Comparison of ENCODE assay signal across 14 cellular contexts in genomic region chr6:87731080-87731479, GRCh38.
"Had no signal": no experiment of that assay in that cellular context is flagged by ENCODE, and none has a peak within 500 bp of the region (broad histone marks: within the 10 kb centered on the region; RNA-seq: fewer than 3 reads in every experiment).

No MANE protein-coding gene starts in this region.

- FAIRE-seq: bronchial epithelial cell, endometrium, islet of Langerhans had no signal

- H3K27me3 Mint-ChIP-seq: activated CD8-positive, alpha-beta T cell treated with anti-CD3 and anti-CD28 coated beads for 36 hours; stimulated activated naive B cell treated with anti-CD40 and anti-IgM and Interleukin-4, amounts not matched to agents 10 μg/mL and 1 μg/mL and 100 μg/mL, for 72 hours; T-cell had no signal

- H3K27ac ChIP-seq: neural progenitor cell, WERI-Rb-1 had no signal

- DNase-seq: activated CD4-positive, alpha-beta T cell treated with anti-CD3 and anti-CD28 coated beads for 4 hours; activated CD8-positive, alpha-beta memory T cell treated with anti-CD3 and anti-CD28 coated beads, Interleukin-2, amount 50 U/mL, for 48 hours; activated CD8-positive, alpha-beta T cell treated with anti-CD3 and anti-CD28 coated beads for 36 hours; activated naive CD8-positive, alpha-beta T cell treated with anti-CD3 and anti-CD28 coated beads, Interleukin-2, amount 10 ng/mL, durations not matched to agents 7 days and 5 days; foreskin melanocyte; stimulated activated naive B cell treated with anti-CD40 and anti-IgM and Interleukin-4, amounts not matched to agents 10 μg/mL and 1 μg/mL and 100 μg/mL, for 72 hours; WERI-Rb-1 had no signal

- H3K4me3 ChIP-seq: heart left ventricle, neural progenitor cell had no signal

- H3K4me2 ChIP-seq: neural progenitor cell had no signal

- H3K4me1 ChIP-seq: neural progenitor cell had no signal

- H3K79me2 ChIP-seq: parathyroid adenoma had no signal

- H3K9me3 ChIP-seq: heart left ventricle had no signal

- H2AFZ ChIP-seq: neural progenitor cell had no signal

- H3K4me1 Mint-ChIP-seq: neural progenitor cell had no signal

- H3K36me3 Mint-ChIP-seq: neural progenitor cell, T-cell had no signal

- H3K4me3 Mint-ChIP-seq: activated CD8-positive, alpha-beta T cell treated with anti-CD3 and anti-CD28 coated beads for 36 hours; neural progenitor cell; stimulated activated naive B cell treated with anti-CD40 and anti-IgM and Interleukin-4, amounts not matched to agents 10 μg/mL and 1 μg/mL and 100 μg/mL, for 72 hours had no signal

- H3K27ac Mint-ChIP-seq: neural progenitor cell had no signal

- H3K9ac ChIP-seq: neural progenitor cell, parathyroid adenoma had no signal

- H3K9me3 Mint-ChIP-seq: stimulated activated naive B cell treated with anti-CD40 and anti-IgM and Interleukin-4, amounts not matched to agents 10 μg/mL and 1 μg/mL and 100 μg/mL, for 72 hours; T-cell had no signal

- H3K36me3 ChIP-seq: heart left ventricle, neural progenitor cell, WERI-Rb-1 had no signal

- H3K27me3 ChIP-seq: heart left ventricle, neural progenitor cell had no signal
